1 cellular context compared by ENCODE assay signal in the genomic region with DNA sequence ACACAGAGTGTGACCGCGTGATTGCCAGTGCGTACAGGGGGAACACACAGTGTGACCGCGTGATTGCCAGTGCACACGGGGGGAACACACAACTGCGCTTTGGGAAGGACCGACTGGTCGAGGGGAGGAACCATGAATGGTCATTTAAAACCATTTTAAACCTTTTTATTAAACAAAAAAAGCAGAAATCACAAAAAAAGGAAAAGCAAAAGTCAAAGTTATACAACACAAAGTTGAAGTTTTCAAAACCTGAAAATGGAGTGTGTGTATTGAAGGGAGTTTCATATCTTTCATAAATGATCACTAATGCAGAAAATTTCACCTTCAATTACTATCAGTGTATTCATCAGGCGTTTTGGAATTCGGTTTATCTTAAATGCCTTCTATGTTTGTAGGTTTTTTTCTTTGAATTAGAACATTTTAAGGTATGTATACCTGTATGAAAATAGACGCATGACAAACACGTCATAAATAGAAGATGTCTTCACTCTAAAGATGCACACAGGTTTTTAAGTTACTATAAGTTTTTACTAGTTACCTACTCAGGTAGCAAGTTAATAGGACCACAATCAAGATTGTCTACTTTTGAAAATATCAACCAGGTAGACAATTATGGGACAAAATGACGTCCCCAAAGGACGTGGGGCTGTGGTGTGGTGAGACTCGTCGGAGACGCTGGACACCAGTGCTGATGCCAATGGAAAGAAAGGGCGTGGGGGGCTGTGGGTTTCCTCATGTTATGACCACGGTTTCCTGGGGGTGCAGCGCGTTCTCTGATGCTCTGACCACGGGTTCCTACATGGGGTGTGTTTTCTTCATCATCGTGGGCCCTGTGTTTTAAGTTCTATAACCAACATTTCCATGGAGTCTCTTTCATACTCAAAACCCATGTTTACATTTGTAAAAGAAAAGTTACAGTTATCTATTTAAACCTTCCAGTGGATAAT.
TF ChIP-seq lines count a peak whose summit lies in the region.

No MANE protein-coding gene starts in this region.

TF ChIP-seq in GM23338, 12 proteins besides CTCF, POLR2A, EP300 and RAD21 (continued from another document):
- TF ChIP-seq, protein P1, sequence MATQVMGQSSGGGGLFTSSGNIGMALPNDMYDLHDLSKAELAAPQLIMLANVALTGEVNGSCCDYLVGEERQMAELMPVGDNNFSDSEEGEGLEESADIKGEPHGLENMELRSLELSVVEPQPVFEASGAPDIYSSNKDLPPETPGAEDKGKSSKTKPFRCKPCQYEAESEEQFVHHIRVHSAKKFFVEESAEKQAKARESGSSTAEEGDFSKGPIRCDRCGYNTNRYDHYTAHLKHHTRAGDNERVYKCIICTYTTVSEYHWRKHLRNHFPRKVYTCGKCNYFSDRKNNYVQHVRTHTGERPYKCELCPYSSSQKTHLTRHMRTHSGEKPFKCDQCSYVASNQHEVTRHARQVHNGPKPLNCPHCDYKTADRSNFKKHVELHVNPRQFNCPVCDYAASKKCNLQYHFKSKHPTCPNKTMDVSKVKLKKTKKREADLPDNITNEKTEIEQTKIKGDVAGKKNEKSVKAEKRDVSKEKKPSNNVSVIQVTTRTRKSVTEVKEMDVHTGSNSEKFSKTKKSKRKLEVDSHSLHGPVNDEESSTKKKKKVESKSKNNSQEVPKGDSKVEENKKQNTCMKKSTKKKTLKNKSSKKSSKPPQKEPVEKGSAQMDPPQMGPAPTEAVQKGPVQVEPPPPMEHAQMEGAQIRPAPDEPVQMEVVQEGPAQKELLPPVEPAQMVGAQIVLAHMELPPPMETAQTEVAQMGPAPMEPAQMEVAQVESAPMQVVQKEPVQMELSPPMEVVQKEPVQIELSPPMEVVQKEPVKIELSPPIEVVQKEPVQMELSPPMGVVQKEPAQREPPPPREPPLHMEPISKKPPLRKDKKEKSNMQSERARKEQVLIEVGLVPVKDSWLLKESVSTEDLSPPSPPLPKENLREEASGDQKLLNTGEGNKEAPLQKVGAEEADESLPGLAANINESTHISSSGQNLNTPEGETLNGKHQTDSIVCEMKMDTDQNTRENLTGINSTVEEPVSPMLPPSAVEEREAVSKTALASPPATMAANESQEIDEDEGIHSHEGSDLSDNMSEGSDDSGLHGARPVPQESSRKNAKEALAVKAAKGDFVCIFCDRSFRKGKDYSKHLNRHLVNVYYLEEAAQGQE (IDR thresholded peaks at IDR 0.05; ENCODE audit: unreplicated experiment), result no peak
- TF ChIP-seq ZNF114 (CRISPR knock-in tag; IDR thresholded peaks at IDR 0.05), result no peak
